8 cellular contexts compared by ENCODE assay signal in the genomic region with DNA sequence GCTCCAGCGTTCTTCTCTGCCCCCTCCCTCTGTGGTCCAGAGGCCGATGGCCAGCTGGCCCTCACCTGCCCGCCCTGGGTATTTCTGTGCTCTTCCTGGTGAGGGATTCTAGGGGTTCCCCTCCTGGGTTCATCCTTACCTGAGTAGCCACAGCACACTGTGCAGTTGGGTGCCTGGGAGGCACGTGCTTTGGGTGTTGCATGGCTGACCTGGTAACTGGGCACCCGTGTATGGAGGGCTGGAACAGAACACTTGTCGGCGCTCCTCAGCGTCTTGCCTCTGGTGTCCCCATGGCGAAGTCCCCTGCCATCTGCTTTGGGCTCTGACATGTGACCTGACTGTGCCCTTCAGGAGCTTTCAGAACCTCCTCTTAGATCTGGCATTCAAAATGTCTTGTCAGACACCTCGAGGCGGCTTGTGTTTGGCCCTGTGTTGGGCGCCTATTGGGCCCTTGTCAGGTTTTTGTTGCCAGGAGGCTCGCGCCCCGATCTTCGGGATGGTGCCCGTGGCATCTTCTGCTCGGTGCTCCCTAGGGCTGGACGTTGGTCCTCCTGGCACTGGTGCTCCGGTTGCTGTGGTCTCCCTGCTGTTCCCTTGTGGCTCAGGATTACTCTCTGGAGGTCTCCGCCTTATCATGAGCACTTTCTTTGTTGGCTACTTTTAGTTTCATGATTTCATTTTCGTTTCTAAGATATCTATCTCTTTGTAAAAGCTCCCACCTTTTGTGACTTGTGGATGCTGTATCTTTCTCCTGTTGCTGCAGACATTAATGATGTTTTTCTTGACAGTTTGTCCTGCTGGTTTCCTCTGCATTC. TPM values are rescaled to one million over a fixed set of nuclear protein-coding genes. Genes with fewer than 3 reads are reported as not detected.
A peak's percentile ranks its signal among the peaks of the same experiment; 100 is the strongest.
DNase-seq lines count a peak whose midpoint lies in the region; ATAC-seq and TF ChIP-seq lines count a peak whose summit lies in the region.

No MANE protein-coding gene starts in this region.

- H3K27me3 Mint-ChIP-seq in WTC11 (ENCODE audit: low read depth), result no peaks in the 10 kb centered on the region

- H3K27me3 ChIP-seq in HCT116 (ENCODE audit: insufficient read depth, low read length), result no peaks in the 10 kb centered on the region
- H3K27me3 ChIP-seq in heart right ventricle, result no peaks in the 10 kb centered on the region
- no peaks in the 10 kb centered on the region for H3K27me3 ChIP-seq in skeletal muscle satellite cell (ENCODE audit: control insufficient read depth, insufficient read depth, low read length)
- H3K27me3 ChIP-seq in foreskin keratinocyte, result no peaks in the 10 kb centered on the region

- RAD21 ChIA-PET in HCT116 (lab: Charles Lee; ENCODE audit: low non-redundant PET in 1 of 2, low total read pairs in 2 of 2, uncharacterized antibody in 2 of 2, unreplicated experiment in 2 of 2), result no interaction called here

- H4K20me1 ChIP-seq in HCT116 (ENCODE audit: insufficient read depth), result peaks cover 15% of the 10 kb centered on the region

- no peak overlapping the region for H2AFZ ChIP-seq in HCT116 (ENCODE audit: low read depth, low read length, poor library complexity, severe bottlenecking)

- 84 to 86% methylated on average over 22 of the region's 22 CpGs for WGBS in heart right ventricle, 2 donors

- H3K9me2 ChIP-seq in HCT116 (ENCODE audit: insufficient read depth), result no peaks in the 10 kb centered on the region

- intact Hi-C loops in HCT116 (cut with micrococcal nuclease) (no loop called here), heart right ventricle (cut with DNase I) (no loop called here)

- TF ChIP-seq POLR2A in HCT116 (IDR thresholded peaks at IDR 0.05; ENCODE audit: borderline replicate concordance, extremely low read depth, insufficient read depth, insufficient read length), result no peak

- H3K4me3 Mint-ChIP-seq in WTC11, result no peak overlapping the region

- no peak for TF ChIP-seq RAD21 in HCT116 (IDR thresholded peaks at IDR 0.05; ENCODE audit: low read depth)

- H3K4me1 Mint-ChIP-seq in WTC11, result peaks cover 44% of the 10 kb centered on the region

- H3K9ac ChIP-seq in HCT116 (ENCODE audit: low read length) (no peak overlapping the region), skeletal muscle satellite cell (ENCODE audit: low read depth, low read length) (peak overlapping the region; percentile 39)

- H3K4me2 ChIP-seq in HCT116 (ENCODE audit: low read length), result no peak overlapping the region
- H3K4me2 ChIP-seq in skeletal muscle satellite cell (ENCODE audit: low read length), result peak overlapping the region; percentile 70

- H3K9me3 Mint-ChIP-seq in WTC11, result peaks cover 4% of the 10 kb centered on the region

- peaks cover 100% of the 10 kb centered on the region for H3K79me2 ChIP-seq in HCT116 (ENCODE audit: insufficient read depth, low read length)

- H3K4me1 ChIP-seq in HCT116 (ENCODE audit: control insufficient read depth in 1 of 2, insufficient read depth in 2 of 2, low read length in 2 of 2) (peaks cover 0 to 26% of the 10 kb centered on the region in 2 experiments; a peak in 1 of 4 replicates), heart right ventricle (peaks cover 33 to 97% (median 84%) of the 10 kb centered on the region in 9 donors), skeletal muscle satellite cell (ENCODE audit: control insufficient read depth, insufficient read depth, low read length) (peaks cover 45% of the 10 kb centered on the region), foreskin keratinocyte (peaks cover 16% of the 10 kb centered on the region)

- H3K9me3 ChIP-seq in HCT116 (ENCODE audit: control insufficient read depth in 1 of 2, insufficient read depth in 1 of 2, low read depth in 1 of 2, low read length in 2 of 2), result peaks cover 0 to 7% of the 10 kb centered on the region in 2 experiments; a peak in 1 of 4 replicates
- H3K9me3 ChIP-seq in heart right ventricle, result peaks cover 0 to 31% (median 15%) of the 10 kb centered on the region in 11 donors
- H3K9me3 ChIP-seq in skeletal muscle satellite cell (replicated peaks; ENCODE audit: low read length), result peaks cover 12% of the 10 kb centered on the region

- H3K36me3 ChIP-seq in HCT116 (ENCODE audit: control insufficient read depth in 1 of 2, insufficient read depth in 2 of 2, low read length in 2 of 2) (peaks cover 0 to 22% of the 10 kb centered on the region in 2 experiments; a peak in 1 of 4 replicates), heart right ventricle (peaks cover 0 to 10% (median 0%) of the 10 kb centered on the region in 9 donors), skeletal muscle satellite cell (ENCODE audit: insufficient read depth, low read length) (peaks cover 26% of the 10 kb centered on the region)

- no peak for DNase-seq in HCT116 (ENCODE audit: low read depth, low spot score)
- DNase-seq in WTC11 (ENCODE audit: low spot score), result no peak
- no peak for DNase-seq in heart right ventricle
- no peak for DNase-seq in AG08396 (ENCODE audit: low spot score)
- no peak for DNase-seq in foreskin keratinocyte
- no peak for DNase-seq in D341Med (ENCODE audit: low spot score)

- ATAC-seq in HCT116 (0 out of 2 replicates have a peak, but pooled peaks have one; percentile 6), WTC11 (no peak), heart right ventricle (peak in 2 of 8 donors; percentile 1 to 6), foreskin keratinocyte (no peak), HG03442 (IDR thresholded peaks at IDR 0.05; ENCODE audit: unreplicated experiment) (no peak)

- POLR2A ChIA-PET in HCT116 (lab: Charles Lee) (interaction anchor here (1.4 kb wide), 1 partner anchor 57 kb away, joined by 4 read pairs; no protein-coding TSS in a partner anchor), WTC11 (lab: Charles Lee) (interaction anchor here (0.5 to 1.0 kb wide), 2 partner anchors 16 to 22 kb away, joined by 3 read pairs; no protein-coding TSS in a partner anchor)

- TF ChIP-seq CTCF in HCT116 (IDR thresholded peaks at IDR 0.05 in 2 of 3, conservative IDR thresholded peaks at IDR 0.05 in 1 of 3; ENCODE audit: borderline replicate concordance in 1 of 3, insufficient read depth in 1 of 3, low read depth in 2 of 3, low read length in 2 of 3), result no peak
- TF ChIP-seq CTCF in WTC11 (IDR thresholded peaks at IDR 0.05), result no peak
- TF ChIP-seq CTCF in heart right ventricle (IDR thresholded peaks at IDR 0.05), result no peak
- no peak for TF ChIP-seq CTCF in foreskin keratinocyte (conservative IDR thresholded peaks at IDR 0.05)

- CTCF ChIA-PET in HCT116 (lab: Charles Lee) (interaction anchor here (1.4 kb wide), 1 partner anchor 62 kb away, joined by 3 read pairs; a partner anchor contains a TSS), WTC11 (lab: Charles Lee) (interaction anchor here (1.2 to 1.8 kb wide), 3 partner anchors 62 to 125 kb away, joined by 3 to 8 read pairs (median 3); a partner anchor contains a TSS)

- H3K36me3 Mint-ChIP-seq in WTC11, result peaks cover 11% of the 10 kb centered on the region

- H3K27ac ChIP-seq in HCT116 (ENCODE audit: low read depth, low read length) (peak overlapping the region; percentile 45), heart right ventricle (peak overlapping the region; percentile 61 to 90 (median 82)), foreskin keratinocyte (no peak overlapping the region)

- H3K27ac Mint-ChIP-seq in WTC11, result no peak overlapping the region; the same call in 1 of the 2 replicates

- BruUV-seq in HCT116 (replicated peaks; lab: Mats Ljungman, UMichigan), result no TSS peak

- H3K4me3 ChIP-seq in HCT116 (replicated peaks in 1 of 2; ENCODE audit: low read depth in 1 of 2, low read length in 2 of 2), result no peak overlapping the region
- no peak overlapping the region for H3K4me3 ChIP-seq in heart right ventricle
- H3K4me3 ChIP-seq in skeletal muscle satellite cell (ENCODE audit: low read length), result peak overlapping the region; percentile 38

TF ChIP-seq in HCT116, 20 proteins besides CTCF, POLR2A, EP300 and RAD21 (continues in another document):
- TF ChIP-seq JUND (IDR thresholded peaks at IDR 0.05), result no peak
- no peak for TF ChIP-seq TCF7L2 (IDR thresholded peaks at IDR 0.05; ENCODE audit: borderline replicate concordance, extremely low read depth, insufficient read depth, insufficient read length)
- TF ChIP-seq SP1 (IDR thresholded peaks at IDR 0.05; ENCODE audit: low read depth), result no peak
- TF ChIP-seq EZH2phosphoT487 (IDR thresholded peaks at IDR 0.05; ENCODE audit: borderline replicate concordance), result no peak

TF ChIP-seq in WTC11, 78 proteins besides CTCF, POLR2A, EP300 and RAD21 (continues in another document):
- TF ChIP-seq JUN (CRISPR knock-in tag; IDR thresholded peaks at IDR 0.05) (no peak), FOXP1 (CRISPR knock-in tag; IDR thresholded peaks at IDR 0.05; ENCODE audit: borderline replicate concordance) (no peak), CREB1 (CRISPR knock-in tag; IDR thresholded peaks at IDR 0.05) (no peak), HMGA2 (CRISPR knock-in tag; IDR thresholded peaks at IDR 0.05) (no peak), ZNF232 (CRISPR knock-in tag; IDR thresholded peaks at IDR 0.05) (no peak), NR1H2 (CRISPR knock-in tag; IDR thresholded peaks at IDR 0.05) (no peak)

RNA-seq across cellular contexts. Expression of a gene that starts 28.5 kb away (rescaled TPM):
- total RNA-seq in HCT116 (2021; ENCODE audit: unreplicated experiment) (56.2 TPM), WTC11 (2021) (75.5 to 88.6 TPM (median 75.6 TPM) in 3 replicates), heart right ventricle (10 to 100 TPM; 29.4 to 50.9 (median 38.3) TPM), foreskin keratinocyte (23.8 and 24.6 TPM in 2 replicates)
- 16.0 and 16.1 TPM in 2 replicates for polyA plus RNA-seq in HCT116 (2012)
- polyA plus RNA-seq in heart right ventricle (10 to 100 TPM; 13.8 to 16.6 TPM), foreskin keratinocyte (9.3 and 10.7 TPM in 2 replicates)
- 16.7 and 24.0 TPM in 2 replicates for total RNA-seq in skeletal muscle satellite cell (2012; rRNA removed)
